In genomic region chr11:63681208-63682044, GRCh38 we compare ENCODE assay signal across 8 cellular contexts. TPM values are rescaled to one million over a fixed set of nuclear protein-coding genes. Genes with fewer than 3 reads are reported as not detected.
DNase-seq lines count a peak whose midpoint lies in the region; ATAC-seq and TF ChIP-seq lines count a peak whose summit lies in the region.

TSS of gene RTN3 (plus strand) at chr11:63681500. CDS start at chr11:63681637, 137 bp downstream.

- H2AFZ ChIP-seq in GM23338, result peak within 1 kb of the TSS; percentile 83
- peak within 1 kb of the TSS; percentile 60 for H2AFZ ChIP-seq in fibroblast of lung (ENCODE audit: low read length)

- peak within 1 kb of the TSS; percentile 92 for H3K4me3 Mint-ChIP-seq in GM23338
- H3K4me3 Mint-ChIP-seq in naive thymus-derived CD4-positive, alpha-beta T cell, result peak within 1 kb of the TSS; percentile 89 to 97 (median 94)
- peak within 1 kb of the TSS; percentile 85 to 87 for H3K4me3 Mint-ChIP-seq in stimulated activated naive B cell treated with anti-CD40 and anti-IgM and Interleukin-4, amounts not matched to agents 10 μg/mL and 1 μg/mL and 100 μg/mL, for 72 hours

- peaks cover 22% of the 10 kb centered on the region for H3K4me1 Mint-ChIP-seq in GM23338
- peaks cover 20 to 29% (median 27%) of the 10 kb centered on the region in 7 donors for H3K4me1 Mint-ChIP-seq in naive thymus-derived CD4-positive, alpha-beta T cell
- peaks cover 14 to 27% of the 10 kb centered on the region in 2 donors for H3K4me1 Mint-ChIP-seq in stimulated activated naive B cell treated with anti-CD40 and anti-IgM and Interleukin-4, amounts not matched to agents 10 μg/mL and 1 μg/mL and 100 μg/mL, for 72 hours

- DNase-seq in GM23338 (ENCODE audit: low spot score) (peak; percentile 98), LHCN-M2 (ENCODE audit: low read depth) (peak; percentile 97), RPMI8226 (peak; percentile 100), fibroblast of lung (ENCODE audit: low read depth in 2 of 2) (peak; percentile 96 to 98)
- DNase-seq in activated T-helper 1 cell treated with anti-CD3 and anti-CD28 coated beads, Interleukin-2, amount 50 U/mL, for 16 hours (ENCODE audit: low read depth in 1 of 2, low spot score in 1 of 2), result peak; percentile 95 to 99
- DNase-seq in naive thymus-derived CD4-positive, alpha-beta T cell, result peak; percentile 97 to 99 (median 98)
- DNase-seq in stimulated activated naive B cell treated with anti-CD40 and anti-IgM and Interleukin-4, amounts not matched to agents 10 μg/mL and 1 μg/mL and 100 μg/mL, for 72 hours, result peak; percentile 98

- H3K27ac ChIP-seq in DOHH2 (ENCODE audit: low read depth, low read length) (peak within 1 kb of the TSS; percentile 87), GM23338 (ENCODE audit: low read depth) (peak within 1 kb of the TSS; percentile 97), fibroblast of lung (ENCODE audit: insufficient read depth, low read length) (peak within 1 kb of the TSS; percentile 53)
- H3K27ac ChIP-seq in naive thymus-derived CD4-positive, alpha-beta T cell (ENCODE audit: low read depth, low read length), result peak within 1 kb of the TSS; percentile 69

- no peaks in the 10 kb centered on the region for H3K9me3 Mint-ChIP-seq in GM23338
- peaks cover 0 to 4% (median 0%) of the 10 kb centered on the region in 11 donors for H3K9me3 Mint-ChIP-seq in naive thymus-derived CD4-positive, alpha-beta T cell
- H3K9me3 Mint-ChIP-seq in stimulated activated naive B cell treated with anti-CD40 and anti-IgM and Interleukin-4, amounts not matched to agents 10 μg/mL and 1 μg/mL and 100 μg/mL, for 72 hours, result no peaks in the 10 kb centered on the region

- H3F3A ChIP-seq in DOHH2 (ENCODE audit: control insufficient read depth, insufficient read depth), result no peaks in the 10 kb centered on the region
- 0 out of 2 replicates have a peak, but pooled peaks cover 3% of the 10 kb centered on the region for H3F3A ChIP-seq in GM23338 (replicated peaks; ENCODE audit: low read depth)

- H3K9ac ChIP-seq in fibroblast of lung (ENCODE audit: insufficient read depth, low read length), result peak within 1 kb of the TSS; percentile 70

- H3K9me3 ChIP-seq in DOHH2 (ENCODE audit: control insufficient read depth, insufficient read depth, low read length), result no peaks in the 10 kb centered on the region
- no peaks in the 10 kb centered on the region for H3K9me3 ChIP-seq in fibroblast of lung (ENCODE audit: control insufficient read depth, insufficient read depth, low read depth, low read length)
- no peaks in the 10 kb centered on the region for H3K9me3 ChIP-seq in naive thymus-derived CD4-positive, alpha-beta T cell (ENCODE audit: control insufficient read depth in 2 of 3, low read length in 3 of 3)

- H3K9me2 ChIP-seq in DOHH2 (replicated peaks; ENCODE audit: control insufficient read depth, low read length), result no peaks in the 10 kb centered on the region
- H3K9me2 ChIP-seq in GM23338 (ENCODE audit: insufficient read depth), result no peaks in the 10 kb centered on the region

- H3K79me2 ChIP-seq in DOHH2 (ENCODE audit: control insufficient read depth, low read length) (peaks cover 48% of the 10 kb centered on the region), GM23338 (replicated peaks; ENCODE audit: insufficient read depth) (peaks cover 49% of the 10 kb centered on the region), fibroblast of lung (ENCODE audit: control insufficient read depth, insufficient read depth, low read length) (peaks cover 44% of the 10 kb centered on the region)

- peaks cover 10% of the 10 kb centered on the region for H4K20me1 ChIP-seq in DOHH2 (ENCODE audit: control insufficient read depth, insufficient read depth, low read depth, low read length)
- H4K20me1 ChIP-seq in GM23338 (replicated peaks; ENCODE audit: insufficient read depth), result peaks cover 23% of the 10 kb centered on the region
- no peaks in the 10 kb centered on the region for H4K20me1 ChIP-seq in fibroblast of lung (ENCODE audit: control insufficient read depth, extremely low read depth, insufficient read depth, low read length)

- peak within 1 kb of the TSS; percentile 93 for H3K4me3 ChIP-seq in DOHH2 (ENCODE audit: low read length)
- peak within 1 kb of the TSS; percentile 82 for H3K4me3 ChIP-seq in GM23338
- H3K4me3 ChIP-seq in fibroblast of lung (replicated peaks in 1 of 4; ENCODE audit: control extremely low read depth in 1 of 4, insufficient read depth in 1 of 4, low read depth in 3 of 4, low read length in 4 of 4), result peak within 1 kb of the TSS; percentile 74 to 95 (median 80)
- peak within 1 kb of the TSS; percentile 86 for H3K4me3 ChIP-seq in naive thymus-derived CD4-positive, alpha-beta T cell (ENCODE audit: low read length)

- peak within 1 kb of the TSS; percentile 92 for H3K27ac Mint-ChIP-seq in GM23338
- H3K27ac Mint-ChIP-seq in naive thymus-derived CD4-positive, alpha-beta T cell, result peak within 1 kb of the TSS; percentile 50 to 97 (median 83)
- peak within 1 kb of the TSS; percentile 89 for H3K27ac Mint-ChIP-seq in stimulated activated naive B cell treated with anti-CD40 and anti-IgM and Interleukin-4, amounts not matched to agents 10 μg/mL and 1 μg/mL and 100 μg/mL, for 72 hours

- intact Hi-C loops in naive thymus-derived CD4-positive, alpha-beta T cell (cut with micrococcal nuclease), result loop anchor here (1.0 to 5.0 kb wide), 13 partner anchors 10 to 1456 kb away; partner anchors contain the start of genes ATL3 (in 2 of the 2), PLAAT4 (in 2 of the 2), COX8A (in 1 of the 2) and MARK2 (in 1 of the 2)

- H3K27me3 Mint-ChIP-seq in GM23338 (ENCODE audit: insufficient read depth, low read depth, poor library complexity), result peaks cover 14% of the 10 kb centered on the region
- peaks cover 0 to 12% (median 0%) of the 10 kb centered on the region in 5 donors for H3K27me3 Mint-ChIP-seq in naive thymus-derived CD4-positive, alpha-beta T cell
- H3K27me3 Mint-ChIP-seq in stimulated activated naive B cell treated with anti-CD40 and anti-IgM and Interleukin-4, amounts not matched to agents 10 μg/mL and 1 μg/mL and 100 μg/mL, for 72 hours, result no peaks in the 10 kb centered on the region

- H3K4me1 ChIP-seq in DOHH2 (ENCODE audit: control insufficient read depth, low read length) (peaks cover 23% of the 10 kb centered on the region), GM23338 (ENCODE audit: insufficient read depth) (peaks cover 20% of the 10 kb centered on the region), fibroblast of lung (ENCODE audit: control insufficient read depth, extremely low read depth, insufficient read depth, low read length) (peaks cover 4% of the 10 kb centered on the region)
- H3K4me1 ChIP-seq in naive thymus-derived CD4-positive, alpha-beta T cell (ENCODE audit: control insufficient read depth in 2 of 2, insufficient read depth in 2 of 2, low read length in 2 of 2), result peaks cover 6 to 17% of the 10 kb centered on the region in 2 donors

- H3K36me3 ChIP-seq in DOHH2 (ENCODE audit: control insufficient read depth, low read length) (peaks cover 5% of the 10 kb centered on the region; the same call in 1 of the 2 replicates), GM23338 (ENCODE audit: insufficient read depth) (no peaks in the 10 kb centered on the region), fibroblast of lung (ENCODE audit: control insufficient read depth, insufficient read depth, low read length) (no peaks in the 10 kb centered on the region)
- H3K36me3 ChIP-seq in naive thymus-derived CD4-positive, alpha-beta T cell (ENCODE audit: control insufficient read depth in 2 of 3, insufficient read depth in 3 of 3, low read length in 3 of 3), result no peaks in the 10 kb centered on the region

- POLR2A ChIA-PET in naive thymus-derived CD4-positive, alpha-beta T cell (lab: Charles Lee), result interaction anchor here (0.5 to 3.2 kb wide), 7 partner anchors 8 to 1113 kb away, joined by 3 to 42 read pairs (median 3); partner anchors contain the start of gene ATL3

- CTCF ChIA-PET in naive thymus-derived CD4-positive, alpha-beta T cell (lab: Charles Lee), result interaction anchor here (0.6 to 1.8 kb wide), 4 partner anchors 10 to 177 kb away, joined by 3 to 9 read pairs (median 4); partner anchors contain the start of gene ATL3

- H3K27me3 ChIP-seq in DOHH2 (ENCODE audit: control insufficient read depth, low read length) (no peaks in the 10 kb centered on the region), GM23338 (ENCODE audit: insufficient read depth) (no peaks in the 10 kb centered on the region), fibroblast of lung (ENCODE audit: control insufficient read depth, insufficient read depth, low read length) (no peaks in the 10 kb centered on the region)
- H3K27me3 ChIP-seq in naive thymus-derived CD4-positive, alpha-beta T cell (ENCODE audit: control insufficient read depth in 2 of 2, insufficient read depth in 2 of 2, low read length in 2 of 2), result no peaks in the 10 kb centered on the region

- H3K4me2 ChIP-seq in DOHH2 (ENCODE audit: low read length), result peak within 1 kb of the TSS; percentile 82
- H3K4me2 ChIP-seq in GM23338, result peak within 1 kb of the TSS; percentile 86
- peak within 1 kb of the TSS; percentile 88 for H3K4me2 ChIP-seq in fibroblast of lung (ENCODE audit: extremely low read depth, insufficient read depth, low read length)

- H3K36me3 Mint-ChIP-seq in GM23338 (ENCODE audit: low read depth), result peaks cover 3% of the 10 kb centered on the region; the same call in 1 of the 3 replicates
- H3K36me3 Mint-ChIP-seq in naive thymus-derived CD4-positive, alpha-beta T cell, result no peaks in the 10 kb centered on the region
- peaks cover 0 to 1% of the 10 kb centered on the region in 2 donors for H3K36me3 Mint-ChIP-seq in stimulated activated naive B cell treated with anti-CD40 and anti-IgM and Interleukin-4, amounts not matched to agents 10 μg/mL and 1 μg/mL and 100 μg/mL, for 72 hours

- TF ChIP-seq CTCF in DOHH2 (IDR thresholded peaks at IDR 0.05; ENCODE audit: low read depth, low read length, poor library complexity, severe bottlenecking) (no peak), GM23338 (conservative IDR thresholded peaks at IDR 0.05; ENCODE audit: low read depth in 2 of 2) (peak in 1 of 2 experiments; percentile 28; a peak in 2 of 4 replicates), fibroblast of lung (conservative IDR thresholded peaks at IDR 0.05 in 1 of 2, IDR thresholded peaks at IDR 0.05 in 1 of 2; ENCODE audit: low read depth in 1 of 2, low read length in 2 of 2) (no peak)

- peak; percentile 82 for ATAC-seq in GM23338
- peak; percentile 95 for ATAC-seq in naive thymus-derived CD4-positive, alpha-beta T cell
- ATAC-seq in stimulated activated naive B cell treated with anti-CD40 and anti-IgM and Interleukin-4, amounts not matched to agents 10 μg/mL and 1 μg/mL and 100 μg/mL, for 72 hours (replicated peaks), result peak; percentile 93 to 94

TF ChIP-seq in GM23338, 12 proteins besides CTCF, POLR2A, EP300 and RAD21 (continues in another document):
- no peak for TF ChIP-seq ZNF331 (CRISPR knock-in tag; IDR thresholded peaks at IDR 0.05; ENCODE audit: low read depth)

RNA-seq across cellular contexts. Expression of gene RTN3, which starts in this region (rescaled TPM):
- total RNA-seq in GM23338 (2014; rRNA removed; shearing (Covaris generic)), result 150 and 162 TPM in 2 replicates
- polyA plus RNA-seq in GM23338 (2016; fragmentation: Nextera tagmentation; extraction: Ambion mirVana), result 129 and 138 TPM in 2 replicates
- total RNA-seq in LHCN-M2 (2014; rRNA removed), result 50.7 and 64.1 TPM in 2 replicates
- polyA plus RNA-seq in LHCN-M2 (2012), result 54.1 TPM
- total RNA-seq in fibroblast of lung, result 67.8 and 93.3 TPM in 2 replicates
- 158 and 167 TPM in 2 replicates for polyA plus RNA-seq in fibroblast of lung
- 120 and 126 TPM in 2 replicates for polyA plus RNA-seq in fibroblast of lung (2012)
- 69.8 and 75.1 TPM in 2 replicates for polyA minus RNA-seq in fibroblast of lung (ENCODE audit: low replicate concordance)
- total RNA-seq in naive thymus-derived CD4-positive, alpha-beta T cell, result 10 to 100 TPM; 20.8 to 65.7 (median 34.4) TPM
- polyA plus RNA-seq in naive thymus-derived CD4-positive, alpha-beta T cell, result 10 to 100 TPM; 32.6 to 35.2 TPM

Comparison
In these comparisons a context has a peak if more than half of its experiments do, and no peak if none do; other contexts are left out.
1. Peak in every context shown above with its lines: DNase-seq, ATAC-seq, H3K4me3 ChIP-seq and H3K27ac ChIP-seq.